Comparison of ENCODE assay signal across 18 cellular contexts in the genomic region with DNA sequence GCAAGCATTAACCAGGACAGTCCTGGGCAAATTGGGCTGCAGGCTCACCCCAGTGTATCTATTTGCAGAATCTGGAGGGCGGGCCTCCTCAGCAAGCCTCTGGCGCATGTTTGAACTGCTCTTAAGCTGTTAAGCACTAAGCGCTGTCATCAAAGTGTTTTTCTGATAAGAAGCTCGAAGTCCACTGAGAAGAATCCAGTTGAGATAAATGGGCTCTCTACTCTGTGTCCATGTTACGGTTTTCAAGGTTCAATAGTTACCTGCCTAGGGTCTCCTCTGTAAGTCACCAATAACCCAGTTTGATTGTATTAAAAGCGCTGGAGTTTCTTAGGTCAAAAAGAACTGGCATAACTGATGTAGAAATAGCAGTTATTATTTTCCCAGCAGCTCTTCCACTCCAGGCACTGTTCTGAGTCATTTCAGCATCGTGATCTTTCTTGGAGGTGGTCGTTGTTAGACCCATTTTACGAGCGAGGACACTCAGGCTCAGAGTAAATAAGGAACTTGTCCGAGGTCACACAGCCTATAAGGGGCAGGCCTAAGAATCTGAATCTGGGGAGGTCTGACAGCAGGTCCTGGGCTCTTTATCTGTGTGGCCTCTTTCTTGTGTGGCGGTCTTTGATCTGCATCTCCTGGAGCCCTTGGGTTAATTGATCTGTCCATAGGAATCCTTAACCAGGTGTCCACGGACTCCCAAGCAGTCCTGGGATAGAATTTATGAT.
DNase-seq lines count a peak whose midpoint lies in the region; ATAC-seq and TF ChIP-seq lines count a peak whose summit lies in the region.
"Had no signal": no experiment of that assay in that cellular context is flagged by ENCODE, and none has a peak within 500 bp of the region (broad histone marks: within the 10 kb centered on the region; RNA-seq: fewer than 3 reads in every experiment).

No MANE protein-coding gene starts in this region.

- H3K9me3 ChIP-seq in Peyer's patch = no peaks in the 10 kb centered on the region
- no peaks in the 10 kb centered on the region for H3K9me3 ChIP-seq in adrenal gland (replicated peaks in 1 of 3)
- H3K9me3 ChIP-seq: thoracic aorta had no signal

- H3K36me3 ChIP-seq in Peyer's patch (no peaks in the 10 kb centered on the region), adrenal gland (replicated peaks in 1 of 2) (no peaks in the 10 kb centered on the region)
- H3K36me3 ChIP-seq: thoracic aorta had no signal

- no peaks in the 10 kb centered on the region for H3K36me3 Mint-ChIP-seq in stimulated activated memory B cell treated with anti-CD40 and anti-IgM and Interleukin-4, amounts not matched to agents 10 μg/mL and 1 μg/mL and 100 μg/mL, for 72 hours

- no peaks in the 10 kb centered on the region for H3K27me3 ChIP-seq in Peyer's patch
- no peaks in the 10 kb centered on the region for H3K27me3 ChIP-seq in adrenal gland

- H3K4me1 Mint-ChIP-seq in stimulated activated memory B cell treated with anti-CD40 and anti-IgM and Interleukin-4, amounts not matched to agents 10 μg/mL and 1 μg/mL and 100 μg/mL, for 72 hours = no peaks in the 10 kb centered on the region
- H3K4me1 Mint-ChIP-seq: B cell had no signal

- H3K4me3 Mint-ChIP-seq in stimulated activated memory B cell treated with anti-CD40 and anti-IgM and Interleukin-4, amounts not matched to agents 10 μg/mL and 1 μg/mL and 100 μg/mL, for 72 hours = no peak overlapping the region
- H3K4me3 Mint-ChIP-seq: activated CD8-positive, alpha-beta T cell treated with anti-CD3 and anti-CD28 coated beads for 36 hours; B cell had no signal

- DNase-seq in HuH-7 (ENCODE audit: low spot score) (peak; percentile 67), Peyer's patch (peak in 2 of 3 donors; percentile 61 to 70), left lobe of liver (ENCODE audit: low spot score) (no peak), adrenal gland (no peak), kidney glomerular epithelial cell (lab: John Stamatoyannopoulos, UW) (no peak)
- no peak for DNase-seq in activated naive CD4-positive, alpha-beta T cell (lab: John Stamatoyannopoulos, UW)
- DNase-seq: activated CD8-positive, alpha-beta T cell treated with anti-CD3 and anti-CD28 coated beads for 36 hours; GDM1; KBM-7; NCI-H2171 treated with DMSO at 0.1 percent for 48 hours; posterior cingulate gyrus; stimulated activated CD4-positive, alpha-beta T cell treated with anti-CD3 and anti-CD28 coated beads, Interleukin-4, amount 100 ng/mL, for 4 hours had no signal

- H3K27ac ChIP-seq in Peyer's patch (peak overlapping the region in 1 of 4 donors; percentile 45), adrenal gland (no peak overlapping the region)
- H3K27ac ChIP-seq: thoracic aorta, VCaP had no signal

- 76 to 86% (median 83%) methylated on average over 13 of the region's 13 CpGs for WGBS in adrenal gland, 4 donors

- H3K4me1 ChIP-seq in Peyer's patch (peaks cover 0 to 10% (median 0%) of the 10 kb centered on the region in 4 donors), adrenal gland (replicated peaks in 1 of 2) (no peaks in the 10 kb centered on the region)

- no peaks in the 10 kb centered on the region for H3K27me3 Mint-ChIP-seq in stimulated activated memory B cell treated with anti-CD40 and anti-IgM and Interleukin-4, amounts not matched to agents 10 μg/mL and 1 μg/mL and 100 μg/mL, for 72 hours
- H3K27me3 Mint-ChIP-seq: activated CD8-positive, alpha-beta T cell treated with anti-CD3 and anti-CD28 coated beads for 36 hours; B cell had no signal

- TF ChIP-seq CTCF in Peyer's patch (IDR thresholded peaks at IDR 0.05) = peak in 1 of 6 experiments; percentile 20
- TF ChIP-seq CTCF in adrenal gland (IDR thresholded peaks at IDR 0.05) = no peak

- H3K4me3 ChIP-seq in Peyer's patch = peak overlapping the region in 1 of 4 donors; percentile 9
- no peak overlapping the region for H3K4me3 ChIP-seq in adrenal gland
- H3K4me3 ChIP-seq: thoracic aorta had no signal

- intact Hi-C loops in adrenal gland (cut with DNase I) = no loop called here

- H3K27ac Mint-ChIP-seq in stimulated activated memory B cell treated with anti-CD40 and anti-IgM and Interleukin-4, amounts not matched to agents 10 μg/mL and 1 μg/mL and 100 μg/mL, for 72 hours = peak overlapping the region; percentile 52
- H3K27ac Mint-ChIP-seq: activated CD8-positive, alpha-beta T cell treated with anti-CD3 and anti-CD28 coated beads for 36 hours; activated T-helper 2 cell treated with anti-CD3 and anti-CD28 coated beads, Interferon-gamma antibody, Interleukin-2, Interleukin-4, amounts not matched to agents 10 μg/mL and 5 μg/mL and 100 μg/mL, durations not matched to agents 14 hours and 24 hours and 36 hours; B cell had no signal

- no peaks in the 10 kb centered on the region for H3K9me3 Mint-ChIP-seq in stimulated activated memory B cell treated with anti-CD40 and anti-IgM and Interleukin-4, amounts not matched to agents 10 μg/mL and 1 μg/mL and 100 μg/mL, for 72 hours
- H3K9me3 Mint-ChIP-seq: activated CD8-positive, alpha-beta T cell treated with anti-CD3 and anti-CD28 coated beads for 36 hours; activated T-helper 2 cell treated with anti-CD3 and anti-CD28 coated beads, Interferon-gamma antibody, Interleukin-2, Interleukin-4, amounts not matched to agents 10 μg/mL and 5 μg/mL and 100 μg/mL, durations not matched to agents 14 hours and 24 hours and 36 hours had no signal

- ATAC-seq in left lobe of liver = peak; percentile 67
- no peak for ATAC-seq in stimulated activated memory B cell treated with anti-CD40 and anti-IgM and Interleukin-4, amounts not matched to agents 10 μg/mL and 1 μg/mL and 100 μg/mL, for 72 hours
- ATAC-seq: activated CD8-positive, alpha-beta T cell treated with anti-CD3 and anti-CD28 coated beads for 36 hours; Right ventricle myocardium inferior had no signal

- TF ChIP-seq POLR2A in Peyer's patch (IDR thresholded peaks at IDR 0.05) = no peak
- TF ChIP-seq POLR2A in adrenal gland (IDR thresholded peaks at IDR 0.05) = no peak

Comparison
In these comparisons a context has a peak if more than half of its experiments do, and no peak if none do; other contexts are left out.
1. DNase-seq: peak in HuH-7 (single experiment) and Peyer's patch (2 of 3); none in left lobe of liver (single experiment), activated naive CD4-positive, alpha-beta T cell (0 of 4), adrenal gland (0 of 7) and kidney glomerular epithelial cell (single experiment).